In the genomic region with DNA sequence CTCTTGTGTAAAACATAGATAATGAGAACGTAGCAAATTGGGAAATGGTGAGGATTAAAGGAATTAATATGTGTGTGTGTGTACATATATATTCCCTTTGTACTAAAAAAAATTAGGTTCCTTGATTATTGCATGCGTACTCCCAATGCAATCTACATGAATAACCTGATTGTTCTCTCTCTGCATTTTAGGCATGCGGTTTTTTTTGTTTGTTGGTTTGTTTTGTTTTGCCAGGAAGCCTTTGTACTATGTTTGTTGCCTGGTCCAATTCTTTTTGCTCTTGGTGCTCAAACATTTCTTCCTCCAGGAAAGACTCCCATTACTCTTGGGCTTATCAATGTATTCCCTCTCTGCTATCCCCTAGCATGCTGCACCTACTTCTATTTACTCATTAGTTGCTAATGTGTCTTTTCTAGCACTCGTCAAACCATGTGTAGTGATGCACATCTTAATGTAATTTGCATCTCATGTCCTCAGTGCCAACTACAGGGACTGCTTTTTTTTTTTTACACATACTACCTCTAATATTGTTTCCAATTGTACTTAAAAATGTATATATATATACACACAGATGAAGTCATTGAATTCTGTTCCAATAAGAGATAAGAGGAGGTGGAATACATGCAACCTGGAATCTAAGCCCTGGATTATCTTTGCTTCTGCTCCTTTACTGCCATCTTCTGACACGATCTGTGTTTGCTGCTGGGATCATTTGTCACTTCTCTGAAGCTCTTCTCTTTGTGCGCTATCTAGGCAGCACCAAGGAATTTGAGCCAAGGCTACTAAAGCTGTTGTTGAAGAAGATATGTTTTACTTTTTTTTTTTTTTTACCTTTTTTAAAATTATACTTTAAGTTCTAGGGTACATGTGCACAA, we compare ENCODE assay signal across 8 cellular contexts.
DNase-seq lines count a peak whose midpoint lies in the region; ATAC-seq, FAIRE-seq and TF ChIP-seq lines count a peak whose summit lies in the region.

No MANE protein-coding gene starts in this region.

- 27% methylated on average over 6 of the region's 6 CpGs for WGBS in A549 (ENCODE audit: missing lambda C conversion rate)
- 44 to 59% (median 54%) methylated on average over 6 of the region's 6 CpGs for WGBS in stomach, 5 donors

- POLR2A ChIA-PET in A549 (lab: Yijun Ruan, JAX) = no interaction called here

- no peak overlapping the region for H3K4me3 ChIP-seq in A549
- no peak overlapping the region for H3K4me3 ChIP-seq in fibroblast of the aortic adventitia (ENCODE audit: low read depth, low read length)
- no peak overlapping the region for H3K4me3 ChIP-seq in stomach

- DNase-seq in A549 (ENCODE audit: low read depth in 1 of 2, low spot score in 1 of 2) (peak in 1 of 2 experiments; percentile 14), NCI-H187 (lab: John Stamatoyannopoulos, UW) (peak; percentile 22 to 41), fibroblast of the aortic adventitia (ENCODE audit: low read depth) (peak; percentile 31), stomach (no peak), SIG-M5 treated with dmso at 0.1 percent for 504 hours (lab: John Stamatoyannopoulos, UW; ENCODE audit: unreplicated experiment) (no peak)
- no peak for DNase-seq in activated effector memory CD4-positive, alpha-beta T cell treated with anti-CD3 and anti-CD28 coated beads, Interleukin-2, amount 50 U/mL, for 16 hours

- TF ChIP-seq CTCF in A549 (IDR thresholded peaks at IDR 0.05) = no peak; the same call in 2 of the 3 replicates
- TF ChIP-seq CTCF in fibroblast of the aortic adventitia (IDR thresholded peaks at IDR 0.05; ENCODE audit: insufficient read depth, low read length) = peak; percentile 29
- TF ChIP-seq CTCF in stomach (IDR thresholded peaks at IDR 0.05) = no peak

- H3K4me2 ChIP-seq in A549 = no peak overlapping the region

- FAIRE-seq in A549 (lab: Jason Lieb, UNC) = no peak

- no peak for TF ChIP-seq POLR2A in A549 (IDR thresholded peaks at IDR 0.05; ENCODE audit: low read length)
- no peak for TF ChIP-seq POLR2A in stomach (IDR thresholded peaks at IDR 0.05)

- intact Hi-C loops in stomach (cut with DNase I; ENCODE audit: low total_unique reads) = no loop called here

- ATAC-seq in A549 (no peak), GM18511 (IDR thresholded peaks at IDR 0.05; ENCODE audit: unreplicated experiment) (peak; percentile 72), GM19397 (IDR thresholded peaks at IDR 0.05; ENCODE audit: unreplicated experiment) (no peak)

- H3K9me3 ChIP-seq in A549 = no peaks in the 10 kb centered on the region
- H3K9me3 ChIP-seq in stomach = no peaks in the 10 kb centered on the region

- H3K4me1 ChIP-seq in A549 (no peaks in the 10 kb centered on the region), stomach (no peaks in the 10 kb centered on the region)

- TF ChIP-seq EP300 in A549 (IDR thresholded peaks at IDR 0.05) (no peak), stomach (IDR thresholded peaks at IDR 0.05) (no peak)

- CTCF ChIA-PET in A549 (lab: Yijun Ruan, JAX) = interaction anchor here (0.7 kb wide), 1 partner anchor 153 kb away, joined by 3 read pairs; no protein-coding TSS in a partner anchor

- H3K36me3 ChIP-seq in stomach = no peaks in the 10 kb centered on the region

- H3K27me3 ChIP-seq in stomach = no peaks in the 10 kb centered on the region

- H3K27ac ChIP-seq in A549 = no peak overlapping the region
- H3K27ac ChIP-seq in stomach = no peak overlapping the region

- peak; percentile 10 to 21; a peak in 1 of 5 replicates for TF ChIP-seq RAD21 in A549 (conservative IDR thresholded peaks at IDR 0.05 in 1 of 2, IDR thresholded peaks at IDR 0.05 in 1 of 2)

TF ChIP-seq in A549, 52 proteins besides CTCF, POLR2A, EP300 and RAD21:
- no peak for TF ChIP-seq EHF (CRISPR knock-in tag; IDR thresholded peaks at IDR 0.05)
- no peak for TF ChIP-seq MYC (IDR thresholded peaks at IDR 0.05; ENCODE audit: borderline replicate concordance, low read length)

Comparison
In these comparisons a context has a peak if more than half of its experiments do, and no peak if none do; other contexts are left out.
1. DNase-seq: peak in NCI-H187 (2 of 2) and fibroblast of the aortic adventitia (single experiment); none in activated effector memory CD4-positive, alpha-beta T cell treated with anti-CD3 and anti-CD28 coated beads, Interleukin-2, amount 50 U/mL, for 16 hours (single experiment), stomach (single experiment) and SIG-M5 treated with dmso at 0.1 percent for 504 hours (single experiment).